In genomic region chrX:136780738-136781137, GRCh38 we compare ENCODE assay signal across 8 cellular contexts. TPM values are rescaled to one million over a fixed set of nuclear protein-coding genes. Genes with fewer than 3 reads are reported as not detected.
DNase-seq lines count a peak whose midpoint lies in the region; TF ChIP-seq lines count a peak whose summit lies in the region.

ARHGEF6 (minus strand) TSS chrX:136780932; CDS start chrX:136780882, 50 bp downstream.

- H4K20me1 ChIP-seq in OCI-LY1 (ENCODE audit: insufficient read depth, low read length) = no peaks in the 10 kb centered on the region

- H3K9me2 ChIP-seq in OCI-LY1 (ENCODE audit: low read depth, low read length) = no peaks in the 10 kb centered on the region

- peak within 1 kb of the TSS; percentile 78 for H3K9ac ChIP-seq in OCI-LY1 (ENCODE audit: low read length)
- H3K9ac ChIP-seq in colonic mucosa (ENCODE audit: low read depth in 2 of 2, low read length in 2 of 2) = peak within 1 kb of the TSS in 1 of 2 donors; percentile 3

- H3K4me1 ChIP-seq in OCI-LY1 (ENCODE audit: insufficient read depth, low read length, severe bottlenecking) (peaks cover 36% of the 10 kb centered on the region), colonic mucosa (no peaks in the 10 kb centered on the region)

- H3K4me3 ChIP-seq in OCI-LY1 (ENCODE audit: low read depth, low read length, poor library complexity, severe bottlenecking) (peak within 1 kb of the TSS; percentile 68), colonic mucosa (peak within 1 kb of the TSS; percentile 17)

- H3K27me3 ChIP-seq in OCI-LY1 (ENCODE audit: insufficient read depth, low read length) (no peaks in the 10 kb centered on the region), colonic mucosa (no peaks in the 10 kb centered on the region)

- H3K9me3 ChIP-seq in OCI-LY1 (ENCODE audit: low read length) = no peaks in the 10 kb centered on the region
- no peaks in the 10 kb centered on the region for H3K9me3 ChIP-seq in colonic mucosa

- H3K36me3 ChIP-seq in OCI-LY1 (ENCODE audit: insufficient read depth, low read length) (peaks cover 3% of the 10 kb centered on the region; the same call in 1 of the 2 replicates), colonic mucosa (no peaks in the 10 kb centered on the region)

- intact Hi-C loops in colonic mucosa (cut with DNase I) (no loop called here), posterior vena cava (cut with DNase I) (no loop called here), head of caudate nucleus (cut with DNase I) (no loop called here)

- TF ChIP-seq CTCF in OCI-LY1 (IDR thresholded peaks at IDR 0.05; ENCODE audit: low read length) (no peak), colonic mucosa (IDR thresholded peaks at IDR 0.05) (no peak)

- H2AFZ ChIP-seq in OCI-LY1 (ENCODE audit: low read length) = peak within 1 kb of the TSS; percentile 78; the same call in 1 of the 2 replicates

- peak within 1 kb of the TSS; percentile 76 for H3K4me2 ChIP-seq in OCI-LY1 (ENCODE audit: low read length)

- no peaks in the 10 kb centered on the region; the same call in 1 of the 2 replicates for H3K79me2 ChIP-seq in OCI-LY1 (ENCODE audit: insufficient read depth, low read length)

- DNase-seq in stimulated activated CD4-positive, alpha-beta T cell treated with anti-CD3 and anti-CD28 coated beads, Interleukin-4, amount 100 ng/mL, for 24 hours = peak; percentile 23
- no peak for DNase-seq in stimulated activated CD4-positive, alpha-beta T cell treated with anti-CD3 and anti-CD28 coated beads, Interleukin-2, amount 100 ng/mL, for 48 hours
- DNase-seq in colonic mucosa (no peak), posterior vena cava (ENCODE audit: low spot score) (no peak), GM03348 (ENCODE audit: low spot score) (no peak), head of caudate nucleus (no peak), NCI-H1694 treated with DMSO at 0.1 percent for 48 hours (lab: John Stamatoyannopoulos, UW) (no peak)

- H3F3A ChIP-seq in OCI-LY1 (ENCODE audit: insufficient read depth, low read length) = no peaks in the 10 kb centered on the region

- H3K27ac ChIP-seq in OCI-LY1 (ENCODE audit: low read depth, low read length, poor library complexity, severe bottlenecking) (peak within 1 kb of the TSS; percentile 80), colonic mucosa (peak within 1 kb of the TSS; percentile 45)

RNA-seq across cellular contexts. Expression of gene ARHGEF6, which starts in this region (rescaled TPM):
- 1 to 10 TPM; 2.7 to 5.7 TPM for total RNA-seq in colonic mucosa
- 10 to 100 TPM; 14.2 to 17.7 TPM for total RNA-seq in posterior vena cava
